Comparison of ENCODE assay signal across 9 cellular contexts in the genomic region with DNA sequence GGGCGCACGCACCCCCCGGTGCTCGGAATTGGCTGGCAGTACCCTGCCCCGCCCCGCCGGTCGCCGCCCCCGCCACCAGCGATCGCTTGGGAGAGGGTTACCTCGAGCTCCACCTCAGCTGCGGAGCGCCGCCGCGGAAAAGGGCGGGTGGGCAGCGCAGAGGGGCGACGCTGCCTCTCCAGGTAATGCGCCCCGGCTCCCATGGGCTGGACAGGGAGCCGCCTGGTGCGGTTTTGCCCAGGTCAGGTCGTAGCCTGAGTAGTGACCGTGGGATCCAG. TPM values are rescaled to one million over a fixed set of nuclear protein-coding genes. Genes with fewer than 3 reads are reported as not detected.
DNase-seq lines count a peak whose midpoint lies in the region; FAIRE-seq and TF ChIP-seq lines count a peak whose summit lies in the region.
"Had no signal": no experiment of that assay in that cellular context is flagged by ENCODE, and none has a peak within 500 bp of the region (broad histone marks: within the 10 kb centered on the region; RNA-seq: fewer than 3 reads in every experiment).

No MANE protein-coding gene starts in this region.

- no peak for TF ChIP-seq CTCF in fibroblast of mammary gland (conservative IDR thresholded peaks at IDR 0.05; ENCODE audit: control insufficient read depth, insufficient read depth, low read depth, low read length)
- TF ChIP-seq CTCF in type B pancreatic cell (conservative IDR thresholded peaks at IDR 0.05) = no peak

- FAIRE-seq in urothelium cell line (lab: Jason Lieb, UNC) = no peak
- FAIRE-seq: G401.6 had no signal

- peak overlapping the region; percentile 94 for H3K4me3 Mint-ChIP-seq in type B pancreatic cell

- H3K4me3 ChIP-seq in fibroblast of mammary gland (ENCODE audit: control insufficient read depth, low read depth, low read length) = peak overlapping the region; percentile 69

- H3K27ac Mint-ChIP-seq in type B pancreatic cell = no peak overlapping the region

- no peaks in the 10 kb centered on the region for H3K9me3 Mint-ChIP-seq in type B pancreatic cell

- CTCF ChIA-PET in HEK293T (lab: Yijun Ruan, JAX) = no interaction called here

- H3K4me1 Mint-ChIP-seq in type B pancreatic cell (ENCODE audit: unreplicated experiment) = peaks cover 11% of the 10 kb centered on the region

- DNase-seq in NK-92 treated with Interleukin-12 subunit alpha and Interleukin-12 subunit beta, amount 100 ng/mL, for 24 hours (lab: John Stamatoyannopoulos, UW) = peak; percentile 31
- DNase-seq in NK-92 (lab: John Stamatoyannopoulos, UW; ENCODE audit: unreplicated experiment) (no peak), fibroblast of mammary gland (ENCODE audit: low read depth) (no peak), occipital lobe (lab: John Stamatoyannopoulos, UW) (peak; percentile 26), type B pancreatic cell (ENCODE audit: extremely low spot score, unreplicated experiment) (no peak), urothelium cell line (ENCODE audit: low spot score) (no peak), HEK293T (ENCODE audit: extremely low spot score) (no peak)
- DNase-seq in activated T-cell treated with anti-CD3 and anti-CD28 coated beads, Interleukin-2, amount 50 U/mL, for 48 hours = peak; percentile 72 to 76

- H3K27me3 Mint-ChIP-seq in type B pancreatic cell = peaks cover 35% of the 10 kb centered on the region

- POLR2A ChIA-PET in HEK293T (lab: Yijun Ruan, JAX) = interaction anchor here (1.0 kb wide), 1 partner anchor 9 kb away, joined by 3 read pairs; no protein-coding TSS in a partner anchor

- H3K36me3 Mint-ChIP-seq in type B pancreatic cell = peaks cover 6% of the 10 kb centered on the region

TF ChIP-seq in HEK293T, 16 proteins besides CTCF, POLR2A, EP300 and RAD21:
- TF ChIP-seq, protein P1, sequence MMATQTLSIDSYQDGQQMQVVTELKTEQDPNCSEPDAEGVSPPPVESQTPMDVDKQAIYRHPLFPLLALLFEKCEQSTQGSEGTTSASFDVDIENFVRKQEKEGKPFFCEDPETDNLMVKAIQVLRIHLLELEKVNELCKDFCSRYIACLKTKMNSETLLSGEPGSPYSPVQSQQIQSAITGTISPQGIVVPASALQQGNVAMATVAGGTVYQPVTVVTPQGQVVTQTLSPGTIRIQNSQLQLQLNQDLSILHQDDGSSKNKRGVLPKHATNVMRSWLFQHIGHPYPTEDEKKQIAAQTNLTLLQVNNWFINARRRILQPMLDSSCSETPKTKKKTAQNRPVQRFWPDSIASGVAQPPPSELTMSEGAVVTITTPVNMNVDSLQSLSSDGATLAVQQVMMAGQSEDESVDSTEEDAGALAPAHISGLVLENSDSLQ (IDR thresholded peaks at IDR 0.05) = no peak
- TF ChIP-seq HDGF (IDR thresholded peaks at IDR 0.05; ENCODE audit: borderline replicate concordance) (no peak), ELF4 (IDR thresholded peaks at IDR 0.05) (no peak), TARDBP (IDR thresholded peaks at IDR 0.05) (no peak), L3MBTL2 (conservative IDR thresholded peaks at IDR 0.05) (no peak), FOXM1 (IDR thresholded peaks at IDR 0.05; ENCODE audit: borderline replicate concordance) (no peak), FOXK2 (IDR thresholded peaks at IDR 0.05) (no peak), ZNF384 (IDR thresholded peaks at IDR 0.05) (no peak), CTBP1 (IDR thresholded peaks at IDR 0.05; ENCODE audit: borderline replicate concordance) (no peak), NFRKB (IDR thresholded peaks at IDR 0.05) (no peak), FOXA1 (IDR thresholded peaks at IDR 0.05) (no peak), SP1 (IDR thresholded peaks at IDR 0.05) (no peak), LEF1 (IDR thresholded peaks at IDR 0.05; ENCODE audit: borderline replicate concordance) (no peak), BHLHE40 (IDR thresholded peaks at IDR 0.05; ENCODE audit: borderline replicate concordance) (no peak), ARNT (IDR thresholded peaks at IDR 0.05) (no peak), SUZ12 (IDR thresholded peaks at IDR 0.05) (no peak)

RNA-seq across cellular contexts. Expression of a gene that starts 1.3 kb away (rescaled TPM):
- total RNA-seq in occipital lobe = 21.4 TPM
- 14.0 and 30.2 TPM in 2 replicates for total RNA-seq in type B pancreatic cell (ENCODE audit: low replicate concordance)

Comparison
In these comparisons a context has a peak if more than half of its experiments do, and no peak if none do; other contexts are left out.
1. DNase-seq: peak in NK-92 treated with Interleukin-12 subunit alpha and Interleukin-12 subunit beta, amount 100 ng/mL, for 24 hours (single experiment), activated T-cell treated with anti-CD3 and anti-CD28 coated beads, Interleukin-2, amount 50 U/mL, for 48 hours (2 of 2) and occipital lobe (single experiment); none in NK-92 (single experiment), fibroblast of mammary gland (single experiment), type B pancreatic cell (single experiment), urothelium cell line (single experiment) and HEK293T (single experiment).